In genomic region chr7:154871483-154871882, GRCh38 we compare ENCODE assay signal across 12 cellular contexts.
"Had no signal": no experiment of that assay in that cellular context is flagged by ENCODE, and none has a peak within 500 bp of the region (broad histone marks: within the 10 kb centered on the region; RNA-seq: fewer than 3 reads in every experiment).

No MANE protein-coding gene starts in this region.

- H3K36me3 ChIP-seq: esophagus muscularis mucosa, thyroid gland, vagina had no signal

- H3K27me3 ChIP-seq: thyroid gland, vagina had no signal

- H3K36me3 Mint-ChIP-seq: activated naive CD4-positive, alpha-beta T cell treated with anti-CD3 and anti-CD28 coated beads, Interleukin-2, amount 50 U/mL, for 72 hours had no signal

- H3K4me3 Mint-ChIP-seq: nephron progenitor cell; T-helper 2 cell treated with Interferon-gamma antibody and Interleukin-4, amounts not matched to agents 5 μg/mL and 100 μg/mL, for 36 hours had no signal

- H3K27ac Mint-ChIP-seq: activated naive CD4-positive, alpha-beta T cell treated with anti-CD3 and anti-CD28 coated beads, Interleukin-2, amount 50 U/mL, for 72 hours; nephron progenitor cell; T-helper 2 cell treated with Interferon-gamma antibody and Interleukin-4, amounts not matched to agents 5 μg/mL and 100 μg/mL, for 36 hours had no signal

- DNase-seq: activated CD4-positive, alpha-beta T cell treated with anti-CD3 and anti-CD28 coated beads, Interleukin-2, amount 50 U/mL, for 4 hours; activated T-cell treated with anti-CD3 and anti-CD28 coated beads, Interleukin-2, amount 50 U/mL, for 1 hour; amniotic stem cell; mammary epithelial cell; nephron progenitor cell; thyroid gland had no signal

- H3K4me1 ChIP-seq: esophagus muscularis mucosa, thyroid gland, vagina had no signal

- H3K4me3 ChIP-seq: esophagus muscularis mucosa, thyroid gland, vagina had no signal

- ATAC-seq: activated CD4-positive, CD25-positive, alpha-beta regulatory T cell treated with anti-CD3 and anti-CD28 coated beads, Interleukin-2, amount 50 U/mL, for 24 hours; activated naive CD4-positive, alpha-beta T cell treated with anti-CD3 and anti-CD28 coated beads, Interleukin-2, amount 50 U/mL, for 72 hours; left lobe of liver had no signal

- H3K27ac ChIP-seq: esophagus muscularis mucosa, thyroid gland, vagina had no signal

- H3K9me3 Mint-ChIP-seq: activated naive CD4-positive, alpha-beta T cell treated with anti-CD3 and anti-CD28 coated beads, Interleukin-2, amount 50 U/mL, for 72 hours; nephron progenitor cell; T-helper 2 cell treated with Interferon-gamma antibody and Interleukin-4, amounts not matched to agents 5 μg/mL and 100 μg/mL, for 36 hours had no signal
